ENCODE assay signal across 8 cellular contexts in the genomic region with DNA sequence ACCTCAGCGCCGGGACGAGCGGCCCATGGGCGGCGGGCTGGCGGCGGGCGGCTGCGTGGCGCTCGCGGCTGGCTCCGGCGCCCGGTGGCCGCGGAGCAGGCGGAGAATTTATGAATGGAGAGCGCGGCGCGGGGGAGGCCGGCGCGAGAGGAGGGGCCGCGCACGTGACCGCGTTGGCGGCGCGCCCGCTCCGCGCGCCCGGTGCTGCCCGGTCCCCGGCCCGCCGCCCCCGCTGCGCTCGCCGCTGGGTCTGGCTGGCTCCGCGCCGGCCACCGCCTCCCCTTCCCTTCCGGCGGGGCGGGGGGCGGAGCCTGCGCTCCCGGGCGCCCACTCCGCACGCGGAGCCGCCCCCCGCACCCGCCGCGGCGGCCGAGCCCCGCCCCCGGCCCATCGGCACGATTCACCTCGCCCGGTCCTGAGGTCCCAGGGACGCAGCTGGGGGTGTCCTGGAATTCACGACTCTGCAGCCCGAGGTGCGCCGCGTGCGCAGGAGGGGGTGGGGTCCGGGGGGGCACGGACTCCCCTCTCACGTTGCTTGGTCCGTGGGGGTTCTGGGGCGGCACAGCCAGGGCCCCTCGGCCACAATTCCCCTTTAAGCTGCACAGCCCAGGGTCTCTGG. TPM values are rescaled to one million over a fixed set of nuclear protein-coding genes. Genes with fewer than 3 reads are reported as not detected.
DNase-seq lines count a peak whose midpoint lies in the region; ATAC-seq and TF ChIP-seq lines count a peak whose summit lies in the region.

A gene with protein sequence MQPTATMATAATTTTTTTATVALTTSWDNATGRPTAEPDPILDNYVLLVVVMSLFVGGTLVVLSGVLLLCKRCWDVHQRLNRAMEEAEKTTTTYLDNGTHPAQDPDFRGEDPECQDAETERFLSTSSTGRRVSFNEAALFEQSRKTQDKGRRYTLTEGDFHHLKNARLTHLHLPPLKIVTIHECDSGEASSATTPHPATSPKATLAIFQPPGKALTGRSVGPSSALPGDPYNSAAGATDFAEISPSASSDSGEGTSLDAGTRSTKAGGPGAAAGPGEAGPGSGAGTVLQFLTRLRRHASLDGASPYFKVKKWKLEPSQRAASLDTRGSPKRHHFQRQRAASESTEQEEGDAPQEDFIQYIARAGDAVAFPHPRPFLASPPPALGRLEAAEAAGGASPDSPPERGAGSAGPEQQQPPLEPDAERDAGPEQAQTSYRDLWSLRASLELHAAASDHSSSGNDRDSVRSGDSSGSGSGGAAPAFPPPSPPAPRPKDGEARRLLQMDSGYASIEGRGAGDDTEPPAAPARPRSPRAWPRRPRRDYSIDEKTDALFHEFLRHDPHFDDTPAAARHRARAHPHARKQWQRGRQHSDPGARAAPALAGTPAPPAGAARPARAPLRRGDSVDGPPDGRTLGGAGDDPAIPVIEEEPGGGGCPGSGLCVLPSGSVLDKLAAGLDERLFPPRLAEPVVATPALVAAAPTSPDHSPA (minus strand): TSS at position 252 of the 619 bp plus-strand sequence. CDS start 1,905 bp downstream, outside the sequence.

- TF ChIP-seq EP300 in sigmoid colon (IDR thresholded peaks at IDR 0.05) = no peak

- H4K20me1 ChIP-seq in BLaER1 treated with 17β-estradiol and CSF1 and Interleukin-3, amounts not matched to agents 10 nM and 100 nM = peaks cover under 1 to 61% (median 23%) of the 10 kb centered on the region in 11 experiments; a peak in 16 of 22 replicates

- DNase-seq in HFFc6 = no peak
- DNase-seq in glomerular visceral epithelial cell (ENCODE audit: extremely low spot score) = peak; percentile 55
- DNase-seq in sigmoid colon = peak; percentile 72
- DNase-seq in left lobe of liver (ENCODE audit: low spot score) = no peak
- no peak for DNase-seq in DMS153 (lab: John Stamatoyannopoulos, UW)
- DNase-seq in NOMO-1 (lab: John Stamatoyannopoulos, UW; ENCODE audit: unreplicated experiment in 2 of 2) = no peak

- no peak for TF ChIP-seq CTCF in HFFc6 (IDR thresholded peaks at IDR 0.05)
- TF ChIP-seq CTCF in sigmoid colon (IDR thresholded peaks at IDR 0.05) = no peak

- peaks cover 4% of the 10 kb centered on the region; the same call in 1 of the 2 replicates for H3K27me3 Mint-ChIP-seq in HFFc6 (ENCODE audit: insufficient read depth)
- peaks cover 5% of the 10 kb centered on the region for H3K27me3 Mint-ChIP-seq in activated T-helper 17 cell treated with anti-CD3 and anti-CD28 coated beads, Interleukin-2, amount 50 U/mL, for 72 hours

- no peaks in the 10 kb centered on the region for H3K9me3 ChIP-seq in BLaER1 treated with 17β-estradiol and CSF1 and Interleukin-3, amounts not matched to agents 10 nM and 100 nM (replicated peaks in 1 of 11)
- no peaks in the 10 kb centered on the region for H3K9me3 ChIP-seq in sigmoid colon

- peaks cover 24 to 58% (median 55%) of the 10 kb centered on the region in 11 experiments for H3K27me3 ChIP-seq in BLaER1 treated with 17β-estradiol and CSF1 and Interleukin-3, amounts not matched to agents 10 nM and 100 nM
- peaks cover 6 to 19% (median 7%) of the 10 kb centered on the region in 3 donors for H3K27me3 ChIP-seq in sigmoid colon

- H3K27ac Mint-ChIP-seq in HFFc6 = peak within 1 kb of the TSS; percentile 52
- peak within 1 kb of the TSS; percentile 54 for H3K27ac Mint-ChIP-seq in activated T-helper 17 cell treated with anti-CD3 and anti-CD28 coated beads, Interleukin-2, amount 50 U/mL, for 72 hours

- WGBS in sigmoid colon, 2 donors = 1% methylated on average over 87 of the region's 87 CpGs

- H3K4me3 Mint-ChIP-seq in HFFc6 = peak within 1 kb of the TSS; percentile 78
- peak within 1 kb of the TSS; percentile 79 for H3K4me3 Mint-ChIP-seq in activated T-helper 17 cell treated with anti-CD3 and anti-CD28 coated beads, Interleukin-2, amount 50 U/mL, for 72 hours

- H3K36me3 Mint-ChIP-seq in HFFc6 (ENCODE audit: low read depth) = no peaks in the 10 kb centered on the region
- H3K36me3 Mint-ChIP-seq in activated T-helper 17 cell treated with anti-CD3 and anti-CD28 coated beads, Interleukin-2, amount 50 U/mL, for 72 hours (ENCODE audit: low read depth) = peaks cover 6% of the 10 kb centered on the region

- H3K36me3 ChIP-seq in BLaER1 treated with 17β-estradiol and CSF1 and Interleukin-3, amounts not matched to agents 10 nM and 100 nM = no peaks in the 10 kb centered on the region; a peak in 1 of 22 replicates
- H3K36me3 ChIP-seq in sigmoid colon = no peaks in the 10 kb centered on the region

- no peak for TF ChIP-seq POLR2A in sigmoid colon (IDR thresholded peaks at IDR 0.05)

- peak within 1 kb of the TSS; percentile 96 to 99 (median 98) for H3K4me2 ChIP-seq in BLaER1 treated with 17β-estradiol and CSF1 and Interleukin-3, amounts not matched to agents 10 nM and 100 nM

- H3K4me1 Mint-ChIP-seq in HFFc6 (ENCODE audit: low read depth) = peaks cover 11% of the 10 kb centered on the region
- H3K4me1 Mint-ChIP-seq in activated T-helper 17 cell treated with anti-CD3 and anti-CD28 coated beads, Interleukin-2, amount 50 U/mL, for 72 hours = peaks cover 11% of the 10 kb centered on the region

- ATAC-seq in activated T-helper 17 cell treated with anti-CD3 and anti-CD28 coated beads, Interleukin-2, amount 50 U/mL, for 72 hours (replicated peaks) = no peak
- ATAC-seq in left lobe of liver = no peak

- H3K4me3 ChIP-seq in BLaER1 treated with 17β-estradiol and CSF1 and Interleukin-3, amounts not matched to agents 10 nM and 100 nM = peak within 1 kb of the TSS; percentile 60 to 79 (median 70)
- H3K4me3 ChIP-seq in sigmoid colon = peak within 1 kb of the TSS; percentile 33 to 64 (median 50)

- peaks cover 32 to 55% (median 49%) of the 10 kb centered on the region in 10 experiments for H3K4me1 ChIP-seq in BLaER1 treated with 17β-estradiol and CSF1 and Interleukin-3, amounts not matched to agents 10 nM and 100 nM
- H3K4me1 ChIP-seq in sigmoid colon = peaks cover 0 to 56% (median 52%) of the 10 kb centered on the region in 4 donors

- intact Hi-C loops in sigmoid colon (cut with DNase I) = loop anchor here (2.0 kb wide), 1 partner anchor 17 kb away; no protein-coding TSS in a partner anchor

- H3K9me3 Mint-ChIP-seq in HFFc6 = no peaks in the 10 kb centered on the region
- no peaks in the 10 kb centered on the region for H3K9me3 Mint-ChIP-seq in activated T-helper 17 cell treated with anti-CD3 and anti-CD28 coated beads, Interleukin-2, amount 50 U/mL, for 72 hours

- peak within 1 kb of the TSS; percentile 63 to 80 (median 75) for H3K9ac ChIP-seq in BLaER1 treated with 17β-estradiol and CSF1 and Interleukin-3, amounts not matched to agents 10 nM and 100 nM

- H3K27ac ChIP-seq in BLaER1 treated with 17β-estradiol and CSF1 and Interleukin-3, amounts not matched to agents 10 nM and 100 nM = peak within 1 kb of the TSS in 8 of 11 experiments; percentile 15 to 48 (median 36); a peak in 8 of 22 replicates
- H3K27ac ChIP-seq in sigmoid colon = peak within 1 kb of the TSS; percentile 93 to 100 (median 98)

RNA-seq across cellular contexts. Expression of the gene that starts here (rescaled TPM):
- total RNA-seq in HFFc6 (2021; fragmentation: NEBNext Ultra II Directional; extraction: Animal tissue kit (Norgen Biotek cat#: 25700)) = 10 to 100 TPM in 1 of 6 experiments, 1 to 10 TPM in 5; 7.6 to 12.7 (median 8.6) TPM
- 1 to 10 TPM in 1 of 2 donors, under 1 TPM in 1; 0.77 to 1.4 TPM for total RNA-seq in activated T-helper 17 cell treated with anti-CD3 and anti-CD28 coated beads, Interleukin-2, amount 50 U/mL, for 72 hours
- under 1 TPM in 3 of 4 donors, not detected in 1; 0.36 to 0.82 (median 0.81) TPM for total RNA-seq in sigmoid colon
- under 1 TPM in 1 of 3 donors, not detected in 2; 0.36 TPM for polyA plus RNA-seq in sigmoid colon
- total RNA-seq in left lobe of liver = 0.38 TPM

Comparison
In these comparisons a context has a peak if more than half of its experiments do, and no peak if none do; other contexts are left out.
1. Peak in DNase-seq, H3K4me3 ChIP-seq and H3K27ac ChIP-seq in sigmoid colon; RNA of the gene not detected or under 1 TPM.